Comparison of ENCODE assay signal across 8 cellular contexts in the genomic region with DNA sequence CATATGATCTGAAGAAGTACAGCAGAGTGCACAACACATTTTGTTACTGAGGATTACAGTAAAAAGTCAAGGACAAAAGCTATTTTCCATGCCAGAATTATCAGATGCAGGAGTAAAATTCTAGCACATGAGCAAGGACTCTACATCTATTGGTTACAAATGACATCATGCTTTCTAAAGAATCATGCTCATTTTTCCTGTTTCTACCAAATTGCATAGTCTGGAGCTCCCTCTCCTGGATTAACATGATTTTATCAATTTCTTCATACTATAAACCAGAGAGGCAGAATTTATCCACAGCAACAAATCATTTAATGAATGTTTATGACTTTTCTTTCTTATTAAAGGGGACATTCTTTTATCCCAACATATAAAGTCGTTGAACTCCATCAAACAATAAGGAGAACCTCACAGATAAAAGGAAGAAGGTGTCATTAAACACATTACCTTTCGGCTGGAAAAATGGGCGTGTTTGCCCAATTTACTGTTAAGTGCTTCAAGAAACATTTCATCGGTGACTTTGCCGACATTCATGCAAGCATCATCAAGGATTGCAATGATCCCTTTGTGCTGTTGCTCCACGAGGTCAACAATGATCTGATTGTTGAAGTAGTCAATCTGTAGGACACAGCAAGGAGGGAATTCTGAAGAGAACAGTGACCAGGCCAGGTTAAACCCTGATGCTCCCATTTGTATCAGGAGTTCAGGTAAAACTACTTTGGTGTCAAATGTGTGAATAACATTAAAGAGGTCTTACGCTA.
DNase-seq lines count a peak whose midpoint lies in the region; ATAC-seq and TF ChIP-seq lines count a peak whose summit lies in the region.

No MANE protein-coding gene starts in this region.

- peak; percentile 92 for ATAC-seq in SK-N-SH treated with all-trans-retinoic acid at 6 μM for 48 hours
- ATAC-seq in HG02970 (IDR thresholded peaks at IDR 0.05; ENCODE audit: low FRiP score, unreplicated experiment): no peak

- H4K20me1 ChIP-seq in fibroblast of lung (ENCODE audit: control insufficient read depth, extremely low read depth, insufficient read depth, low read length): no peaks in the 10 kb centered on the region

- 74 to 75% methylated on average over 7 of the region's 7 CpGs for WGBS in lower leg skin, 2 donors

- POLR2A ChIA-PET in GM10248 (lab: Yijun Ruan, JAX): no interaction called here

- H2AFZ ChIP-seq in fibroblast of lung (ENCODE audit: low read length): no peak overlapping the region
- peak overlapping the region; percentile 60 for H2AFZ ChIP-seq in neuron (ENCODE audit: low read depth, low read length)

- intact Hi-C loops in lower leg skin (cut with DNase I; ENCODE audit: low total_unique reads): no loop called here

- H3K4me1 ChIP-seq in fibroblast of lung (ENCODE audit: control insufficient read depth, extremely low read depth, insufficient read depth, low read length) (no peaks in the 10 kb centered on the region), neuron (ENCODE audit: insufficient read depth, low read length) (no peaks in the 10 kb centered on the region)

- no peaks in the 10 kb centered on the region for H3K9me3 ChIP-seq in fibroblast of lung (ENCODE audit: control insufficient read depth, insufficient read depth, low read depth, low read length)
- H3K9me3 ChIP-seq in neuron (ENCODE audit: low read length): no peaks in the 10 kb centered on the region

- TF ChIP-seq CTCF in GM10248 (IDR thresholded peaks at IDR 0.05; ENCODE audit: control extremely low read depth, extremely low read depth, low read depth, missing control alignments) (peak; percentile 31), fibroblast of lung (conservative IDR thresholded peaks at IDR 0.05 in 1 of 2, IDR thresholded peaks at IDR 0.05 in 1 of 2; ENCODE audit: low read depth in 1 of 2, low read length in 2 of 2) (peak; percentile 26 to 45), lower leg skin (IDR thresholded peaks at IDR 0.05) (no peak)

- DNase-seq in GM10248 (ENCODE audit: extremely low spot score) (peak; percentile 34), NCI-H1092 (lab: John Stamatoyannopoulos, UW) (peak; percentile 30), fibroblast of lung (ENCODE audit: low read depth in 2 of 2) (peak; percentile 66 to 86), lower leg skin (ENCODE audit: low spot score in 2 of 2) (no peak)
- DNase-seq in activated T-cell treated with anti-CD3 and anti-CD28 coated beads, Interleukin-2, amount 50 U/mL, for 48 hours: no peak

- no peaks in the 10 kb centered on the region for H3K79me2 ChIP-seq in fibroblast of lung (ENCODE audit: control insufficient read depth, insufficient read depth, low read length)

- H3K9ac ChIP-seq in fibroblast of lung (ENCODE audit: insufficient read depth, low read length): no peak overlapping the region

- H3K27me3 ChIP-seq in fibroblast of lung (ENCODE audit: control insufficient read depth, insufficient read depth, low read length) (no peaks in the 10 kb centered on the region), neuron (ENCODE audit: insufficient read depth, low read length) (no peaks in the 10 kb centered on the region)

- no peak overlapping the region for H3K27ac ChIP-seq in fibroblast of lung (ENCODE audit: insufficient read depth, low read length)

- CTCF ChIA-PET in GM10248 (lab: Yijun Ruan, JAX): interaction anchor here (0.7 to 3.0 kb wide), 15 partner anchors 11 to 310 kb away, joined by 3 to 25 read pairs (median 4); partner anchors contain the start of genes CDK5R1, MYO1D and PSMD11

- H3K4me3 ChIP-seq in fibroblast of lung (replicated peaks in 1 of 4; ENCODE audit: control extremely low read depth in 1 of 4, insufficient read depth in 1 of 4, low read depth in 3 of 4, low read length in 4 of 4) (no peak overlapping the region), neuron (ENCODE audit: low read length) (no peak overlapping the region), lower leg skin (ENCODE audit: low read depth, poor library complexity, severe bottlenecking) (no peak overlapping the region)

- H3K36me3 ChIP-seq in fibroblast of lung (ENCODE audit: control insufficient read depth, insufficient read depth, low read length): no peaks in the 10 kb centered on the region
- H3K36me3 ChIP-seq in neuron (ENCODE audit: insufficient read depth, low read length): no peaks in the 10 kb centered on the region

- H3K4me2 ChIP-seq in fibroblast of lung (ENCODE audit: extremely low read depth, insufficient read depth, low read length): no peak overlapping the region

- no peak for TF ChIP-seq POLR2A in lower leg skin (IDR thresholded peaks at IDR 0.05)

TF ChIP-seq in SK-N-SH treated with all-trans-retinoic acid at 6 μM for 48 hours, 23 proteins besides CTCF, POLR2A, EP300 and RAD21:
- TF ChIP-seq ZNF565 (CRISPR knock-in tag; conservative IDR thresholded peaks at IDR 0.05; ENCODE audit: low read depth) (no peak), ZNF70 (CRISPR knock-in tag; IDR thresholded peaks at IDR 0.05) (no peak), TOX (CRISPR knock-in tag; IDR thresholded peaks at IDR 0.05; ENCODE audit: borderline replicate concordance) (no peak), RARB (CRISPR knock-in tag; IDR thresholded peaks at IDR 0.05) (no peak), GLIS3 (CRISPR knock-in tag; IDR thresholded peaks at IDR 0.05) (no peak), ESRRG (CRISPR knock-in tag; IDR thresholded peaks at IDR 0.05) (no peak), ISL1 (CRISPR knock-in tag; IDR thresholded peaks at IDR 0.05) (no peak), PPARA (CRISPR knock-in tag; IDR thresholded peaks at IDR 0.05; ENCODE audit: borderline replicate concordance) (no peak), ZFP3 (CRISPR knock-in tag; IDR thresholded peaks at IDR 0.05) (no peak), CSRNP3 (CRISPR knock-in tag; IDR thresholded peaks at IDR 0.05) (no peak), CSDC2 (CRISPR knock-in tag; IDR thresholded peaks at IDR 0.05) (no peak), ZFP30 (CRISPR knock-in tag; IDR thresholded peaks at IDR 0.05) (no peak), TCF4 (CRISPR knock-in tag; IDR thresholded peaks at IDR 0.05; ENCODE audit: borderline replicate concordance) (no peak), ARNTL (CRISPR knock-in tag; IDR thresholded peaks at IDR 0.05; ENCODE audit: borderline replicate concordance, low read depth) (no peak), SNAI2 (CRISPR knock-in tag; IDR thresholded peaks at IDR 0.05) (no peak)
- TF ChIP-seq, protein P1, sequence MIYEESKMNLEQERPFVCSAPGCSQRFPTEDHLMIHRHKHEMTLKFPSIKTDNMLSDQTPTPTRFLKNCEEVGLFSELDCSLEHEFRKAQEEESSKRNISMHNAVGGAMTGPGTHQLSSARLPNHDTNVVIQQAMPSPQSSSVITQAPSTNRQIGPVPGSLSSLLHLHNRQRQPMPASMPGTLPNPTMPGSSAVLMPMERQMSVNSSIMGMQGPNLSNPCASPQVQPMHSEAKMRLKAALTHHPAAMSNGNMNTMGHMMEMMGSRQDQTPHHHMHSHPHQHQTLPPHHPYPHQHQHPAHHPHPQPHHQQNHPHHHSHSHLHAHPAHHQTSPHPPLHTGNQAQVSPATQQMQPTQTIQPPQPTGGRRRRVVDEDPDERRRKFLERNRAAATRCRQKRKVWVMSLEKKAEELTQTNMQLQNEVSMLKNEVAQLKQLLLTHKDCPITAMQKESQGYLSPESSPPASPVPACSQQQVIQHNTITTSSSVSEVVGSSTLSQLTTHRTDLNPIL (CRISPR knock-in tag; IDR thresholded peaks at IDR 0.05; ENCODE audit: low read depth): no peak
- TF ChIP-seq, protein P2, sequence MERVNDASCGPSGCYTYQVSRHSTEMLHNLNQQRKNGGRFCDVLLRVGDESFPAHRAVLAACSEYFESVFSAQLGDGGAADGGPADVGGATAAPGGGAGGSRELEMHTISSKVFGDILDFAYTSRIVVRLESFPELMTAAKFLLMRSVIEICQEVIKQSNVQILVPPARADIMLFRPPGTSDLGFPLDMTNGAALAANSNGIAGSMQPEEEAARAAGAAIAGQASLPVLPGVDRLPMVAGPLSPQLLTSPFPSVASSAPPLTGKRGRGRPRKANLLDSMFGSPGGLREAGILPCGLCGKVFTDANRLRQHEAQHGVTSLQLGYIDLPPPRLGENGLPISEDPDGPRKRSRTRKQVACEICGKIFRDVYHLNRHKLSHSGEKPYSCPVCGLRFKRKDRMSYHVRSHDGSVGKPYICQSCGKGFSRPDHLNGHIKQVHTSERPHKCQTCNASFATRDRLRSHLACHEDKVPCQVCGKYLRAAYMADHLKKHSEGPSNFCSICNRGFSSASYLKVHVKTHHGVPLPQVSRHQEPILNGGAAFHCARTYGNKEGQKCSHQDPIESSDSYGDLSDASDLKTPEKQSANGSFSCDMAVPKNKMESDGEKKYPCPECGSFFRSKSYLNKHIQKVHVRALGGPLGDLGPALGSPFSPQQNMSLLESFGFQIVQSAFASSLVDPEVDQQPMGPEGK (CRISPR knock-in tag; IDR thresholded peaks at IDR 0.05; ENCODE audit: borderline replicate concordance): no peak

Comparison
In these comparisons a context has a peak if more than half of its experiments do, and no peak if none do; other contexts are left out.
1. DNase-seq: peak in GM10248 (single experiment), NCI-H1092 (single experiment) and fibroblast of lung (2 of 2); none in lower leg skin (0 of 2) and activated T-cell treated with anti-CD3 and anti-CD28 coated beads, Interleukin-2, amount 50 U/mL, for 48 hours (0 of 2).
2. CTCF ChIP-seq: peak in GM10248 (single experiment) and fibroblast of lung (2 of 2); none in lower leg skin (0 of 3).